8 cellular contexts compared by ENCODE assay signal in the genomic region with DNA sequence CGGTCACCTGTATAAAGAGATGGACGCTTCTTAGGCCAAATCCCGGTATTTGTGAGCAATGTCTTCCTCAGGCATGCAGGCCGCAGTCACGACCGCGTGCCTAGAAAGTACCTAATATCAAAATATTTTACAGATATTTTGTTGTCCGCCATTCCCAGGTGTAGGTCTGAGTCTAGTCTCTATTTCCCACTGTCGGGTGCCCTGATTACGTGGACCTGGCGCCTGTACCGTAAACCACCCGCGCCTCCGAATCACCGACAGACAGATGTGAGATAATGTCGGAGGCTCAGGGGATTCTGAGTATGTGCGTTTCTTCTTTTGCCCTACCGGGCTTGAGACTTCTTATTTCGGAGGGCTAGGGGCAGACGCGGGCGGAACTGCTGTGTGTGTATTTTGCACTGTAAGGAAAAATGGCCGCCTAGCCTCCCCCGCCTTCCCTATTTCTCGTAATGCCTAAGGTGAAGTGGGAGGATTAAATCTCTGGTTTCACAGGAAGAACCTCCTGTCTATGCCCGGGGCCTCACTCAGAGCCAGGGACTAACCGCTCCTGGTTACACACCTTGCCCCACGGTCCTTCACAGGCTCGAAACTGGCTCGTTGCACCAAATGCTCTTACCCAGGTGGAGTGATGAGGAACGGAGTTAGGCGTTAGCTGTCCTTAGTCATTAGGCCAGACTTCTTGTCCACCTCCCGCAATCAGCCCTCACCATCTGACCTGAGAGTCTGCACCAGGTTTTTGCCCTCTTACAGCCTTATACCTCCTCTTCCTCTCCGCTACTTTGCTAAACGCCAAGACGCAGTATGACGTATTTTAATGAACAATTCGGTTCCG. TPM values are rescaled to one million over a fixed set of nuclear protein-coding genes. Genes with fewer than 3 reads are reported as not detected.
DNase-seq lines count a peak whose midpoint lies in the region; ATAC-seq lines count a peak whose summit lies in the region.
"Had no signal": no experiment of that assay in that cellular context is flagged by ENCODE, and none has a peak within 500 bp of the region (broad histone marks: within the 10 kb centered on the region; RNA-seq: fewer than 3 reads in every experiment).

No MANE protein-coding gene starts in this region.

- H3K36me3 Mint-ChIP-seq in dendritic cell treated with granulocyte-macrophage colony-stimulating factor and Interleukin-4, amounts not matched to agents 40 ng/mL and 50 ng/mL, for 4 days (ENCODE audit: low read depth) = peaks cover 1% of the 10 kb centered on the region

- peak overlapping the region; percentile 80 for H3K27ac Mint-ChIP-seq in dendritic cell treated with granulocyte-macrophage colony-stimulating factor and Interleukin-4, amounts not matched to agents 40 ng/mL and 50 ng/mL, for 4 days

- H3K9me3 Mint-ChIP-seq in dendritic cell treated with granulocyte-macrophage colony-stimulating factor and Interleukin-4, amounts not matched to agents 40 ng/mL and 50 ng/mL, for 4 days = no peaks in the 10 kb centered on the region

- intact Hi-C loops in dendritic cell treated with granulocyte-macrophage colony-stimulating factor and Interleukin-4, amounts not matched to agents 40 ng/mL and 50 ng/mL, for 4 days (cut with micrococcal nuclease) = no loop called here

- no peaks in the 10 kb centered on the region for H3K27me3 Mint-ChIP-seq in dendritic cell treated with granulocyte-macrophage colony-stimulating factor and Interleukin-4, amounts not matched to agents 40 ng/mL and 50 ng/mL, for 4 days

- ATAC-seq in GM21619 (IDR thresholded peaks at IDR 0.05; ENCODE audit: unreplicated experiment) = peak; percentile 37
- no peak for ATAC-seq in GM19023 (IDR thresholded peaks at IDR 0.05; ENCODE audit: unreplicated experiment)

- DNase-seq in NCI-H526 (lab: John Stamatoyannopoulos, UW) (peak; percentile 33 to 38), occipital lobe (lab: John Stamatoyannopoulos, UW) (peak; percentile 2), HuH-7 (ENCODE audit: low spot score) (no peak), NCI-H748 treated with DMSO at 0.1 percent for 48 hours (lab: John Stamatoyannopoulos, UW) (no peak)
- DNase-seq: left cardiac atrium had no signal

- H3K4me3 Mint-ChIP-seq in dendritic cell treated with granulocyte-macrophage colony-stimulating factor and Interleukin-4, amounts not matched to agents 40 ng/mL and 50 ng/mL, for 4 days = peak overlapping the region; percentile 85

- H3K4me1 Mint-ChIP-seq in dendritic cell treated with granulocyte-macrophage colony-stimulating factor and Interleukin-4, amounts not matched to agents 40 ng/mL and 50 ng/mL, for 4 days (ENCODE audit: low read depth) = peaks cover 5% of the 10 kb centered on the region

RNA-seq across cellular contexts. Expression of gene USP9Y, which starts 38.1 kb away (rescaled TPM):
- total RNA-seq in occipital lobe = not detected

Comparison
In these comparisons a context has a peak if more than half of its experiments do, and no peak if none do; other contexts are left out.
1. DNase-seq: peak in NCI-H526 (2 of 2) and occipital lobe (single experiment); none in HuH-7 (single experiment) and NCI-H748 treated with DMSO at 0.1 percent for 48 hours (single experiment).